In genomic region chr1:226639631-226640061, GRCh38 we compare ENCODE assay signal across 16 cellular contexts.
DNase-seq lines count a peak whose midpoint lies in the region; ATAC-seq and TF ChIP-seq lines count a peak whose summit lies in the region.
"Had no signal": no experiment of that assay in that cellular context is flagged by ENCODE, and none has a peak within 500 bp of the region (broad histone marks: within the 10 kb centered on the region; RNA-seq: fewer than 3 reads in every experiment).

No MANE protein-coding gene starts in this region.

- no peak overlapping the region for H3K4me3 Mint-ChIP-seq in CD4-positive, alpha-beta memory T cell
- no peak overlapping the region for H3K4me3 Mint-ChIP-seq in activated T-helper 17 cell treated with anti-CD3 and anti-CD28 coated beads, Interleukin-2, amount 50 U/mL, for 72 hours
- no peak overlapping the region for H3K4me3 Mint-ChIP-seq in stimulated activated effector memory CD8-positive, alpha-beta T cell treated with anti-CD3 and anti-CD28 coated beads, Interleukin-12 subunit alpha, Interleukin-12 subunit beta, amount 100 ng/mL, for 72 hours
- H3K4me3 Mint-ChIP-seq: activated CD4-positive, alpha-beta memory T cell treated with anti-CD3 and anti-CD28 coated beads for 36 hours; dendritic cell treated with granulocyte-macrophage colony-stimulating factor and Interleukin-4, amounts not matched to agents 40 ng/mL and 50 ng/mL, for 4 days; H9 had no signal

- peaks cover 26 to 81% of the 10 kb centered on the region in 2 donors for H3K36me3 Mint-ChIP-seq in CD4-positive, alpha-beta memory T cell
- H3K36me3 Mint-ChIP-seq in activated T-helper 17 cell treated with anti-CD3 and anti-CD28 coated beads, Interleukin-2, amount 50 U/mL, for 72 hours (ENCODE audit: low read depth) = peaks cover 91% of the 10 kb centered on the region
- peaks cover 81% of the 10 kb centered on the region for H3K36me3 Mint-ChIP-seq in stimulated activated effector memory CD8-positive, alpha-beta T cell treated with anti-CD3 and anti-CD28 coated beads, Interleukin-12 subunit alpha, Interleukin-12 subunit beta, amount 100 ng/mL, for 72 hours

- H3K27ac ChIP-seq in CD4-positive, alpha-beta memory T cell (ENCODE audit: low read depth, low read length) = no peak overlapping the region
- H3K27ac ChIP-seq: upper lobe of right lung had no signal

- ATAC-seq in activated T-helper 17 cell treated with anti-CD3 and anti-CD28 coated beads, Interleukin-2, amount 50 U/mL, for 72 hours (replicated peaks) = no peak
- no peak for ATAC-seq in mucosa of descending colon
- no peak for ATAC-seq in stimulated activated effector memory CD8-positive, alpha-beta T cell treated with anti-CD3 and anti-CD28 coated beads, Interleukin-12 subunit alpha, Interleukin-12 subunit beta, amount 100 ng/mL, for 72 hours
- no peak for ATAC-seq in HG02981 (IDR thresholded peaks at IDR 0.05; ENCODE audit: unreplicated experiment)
- no peak for ATAC-seq in HG03280 (IDR thresholded peaks at IDR 0.05; ENCODE audit: unreplicated experiment)
- no peak for ATAC-seq in GM21423 (IDR thresholded peaks at IDR 0.05; ENCODE audit: unreplicated experiment)
- ATAC-seq: upper lobe of right lung had no signal

- peaks cover 54% of the 10 kb centered on the region for H3K4me1 ChIP-seq in CD4-positive, alpha-beta memory T cell (ENCODE audit: insufficient read depth, low read length)
- H3K4me1 ChIP-seq in mucosa of descending colon (ENCODE audit: low read depth) = peaks cover 5% of the 10 kb centered on the region

- H3K9me3 ChIP-seq in CD4-positive, alpha-beta memory T cell (ENCODE audit: control insufficient read depth in 1 of 2, low read length in 2 of 2) = no peaks in the 10 kb centered on the region
- H3K9me3 ChIP-seq in mucosa of descending colon = no peaks in the 10 kb centered on the region
- H3K9me3 ChIP-seq: upper lobe of right lung had no signal

- DNase-seq in CD4-positive, alpha-beta memory T cell = peak in 1 of 5 donors; percentile 19
- peak in 2 of 3 donors; percentile 10 to 41 for DNase-seq in mucosa of descending colon
- DNase-seq in stimulated activated effector memory CD8-positive, alpha-beta T cell treated with anti-CD3 and anti-CD28 coated beads, Interleukin-12 subunit alpha, Interleukin-12 subunit beta, amount 100 ng/mL, for 72 hours (ENCODE audit: low spot score in 2 of 2) = no peak
- no peak for DNase-seq in NCI-H2171 treated with DMSO at 0.1 percent for 48 hours (lab: John Stamatoyannopoulos, UW)
- DNase-seq: activated CD4-positive, alpha-beta memory T cell treated with anti-CD3 and anti-CD28 coated beads for 36 hours; AML-193; foreskin fibroblast; H9; hypothalamus; NCI-H69; upper lobe of right lung had no signal

- no peak for TF ChIP-seq CTCF in mucosa of descending colon (IDR thresholded peaks at IDR 0.05)

- no peaks in the 10 kb centered on the region for H3K27me3 ChIP-seq in CD4-positive, alpha-beta memory T cell (ENCODE audit: insufficient read depth, low read length)
- H3K27me3 ChIP-seq: upper lobe of right lung had no signal

- no peaks in the 10 kb centered on the region for H3K27me3 Mint-ChIP-seq in CD4-positive, alpha-beta memory T cell
- H3K27me3 Mint-ChIP-seq in activated T-helper 17 cell treated with anti-CD3 and anti-CD28 coated beads, Interleukin-2, amount 50 U/mL, for 72 hours = no peaks in the 10 kb centered on the region
- H3K27me3 Mint-ChIP-seq: activated CD4-positive, alpha-beta memory T cell treated with anti-CD3 and anti-CD28 coated beads for 36 hours; dendritic cell treated with granulocyte-macrophage colony-stimulating factor and Interleukin-4, amounts not matched to agents 40 ng/mL and 50 ng/mL, for 4 days had no signal

- no peaks in the 10 kb centered on the region for H3K9me3 Mint-ChIP-seq in CD4-positive, alpha-beta memory T cell
- no peaks in the 10 kb centered on the region for H3K9me3 Mint-ChIP-seq in activated T-helper 17 cell treated with anti-CD3 and anti-CD28 coated beads, Interleukin-2, amount 50 U/mL, for 72 hours
- no peaks in the 10 kb centered on the region for H3K9me3 Mint-ChIP-seq in stimulated activated effector memory CD8-positive, alpha-beta T cell treated with anti-CD3 and anti-CD28 coated beads, Interleukin-12 subunit alpha, Interleukin-12 subunit beta, amount 100 ng/mL, for 72 hours
- H3K9me3 Mint-ChIP-seq: activated CD4-positive, alpha-beta memory T cell treated with anti-CD3 and anti-CD28 coated beads for 36 hours; dendritic cell treated with granulocyte-macrophage colony-stimulating factor and Interleukin-4, amounts not matched to agents 40 ng/mL and 50 ng/mL, for 4 days; H9 had no signal

- H3K4me1 Mint-ChIP-seq in CD4-positive, alpha-beta memory T cell = peaks cover 36 to 79% (median 52%) of the 10 kb centered on the region in 4 donors
- H3K4me1 Mint-ChIP-seq in activated T-helper 17 cell treated with anti-CD3 and anti-CD28 coated beads, Interleukin-2, amount 50 U/mL, for 72 hours = peaks cover 31% of the 10 kb centered on the region
- peaks cover 49% of the 10 kb centered on the region for H3K4me1 Mint-ChIP-seq in stimulated activated effector memory CD8-positive, alpha-beta T cell treated with anti-CD3 and anti-CD28 coated beads, Interleukin-12 subunit alpha, Interleukin-12 subunit beta, amount 100 ng/mL, for 72 hours

- H3K4me3 ChIP-seq in CD4-positive, alpha-beta memory T cell (ENCODE audit: low read length in 2 of 2) = no peak overlapping the region
- H3K4me3 ChIP-seq in mucosa of descending colon = no peak overlapping the region
- H3K4me3 ChIP-seq: upper lobe of right lung had no signal

- CTCF ChIA-PET in CD4-positive, alpha-beta memory T cell (lab: Charles Lee; ENCODE audit: partially characterized antibody) = interaction anchor here (0.9 to 2.6 kb wide), 2 partner anchors 14 to 181 kb away, joined by 3 to 7 read pairs; no protein-coding TSS in a partner anchor

- peaks cover 61% of the 10 kb centered on the region for H3K36me3 ChIP-seq in CD4-positive, alpha-beta memory T cell (ENCODE audit: insufficient read depth, low read length)
- H3K36me3 ChIP-seq in mucosa of descending colon (ENCODE audit: low read depth) = no peaks in the 10 kb centered on the region

- intact Hi-C loops in CD4-positive, alpha-beta memory T cell (cut with micrococcal nuclease) = no loop called here
- intact Hi-C loops in mucosa of descending colon (cut with DNase I, micrococcal nuclease) = no loop called here

- H3K27ac Mint-ChIP-seq in CD4-positive, alpha-beta memory T cell = peak overlapping the region in 5 of 7 donors; percentile 36 to 88 (median 67)
- peak overlapping the region; percentile 75 for H3K27ac Mint-ChIP-seq in activated T-helper 17 cell treated with anti-CD3 and anti-CD28 coated beads, Interleukin-2, amount 50 U/mL, for 72 hours
- H3K27ac Mint-ChIP-seq in stimulated activated effector memory CD8-positive, alpha-beta T cell treated with anti-CD3 and anti-CD28 coated beads, Interleukin-12 subunit alpha, Interleukin-12 subunit beta, amount 100 ng/mL, for 72 hours = peak overlapping the region; percentile 80

- POLR2A ChIA-PET in CD4-positive, alpha-beta memory T cell (lab: Charles Lee; ENCODE audit: partially characterized antibody) = interaction anchor here (1.0 to 2.4 kb wide), 2 partner anchors 14 to 97 kb away, joined by 3 to 16 read pairs; no protein-coding TSS in a partner anchor

Comparison
In these comparisons a context has a peak if more than half of its experiments do, and no peak if none do; other contexts are left out.
1. DNase-seq: peak in mucosa of descending colon (2 of 3); none in stimulated activated effector memory CD8-positive, alpha-beta T cell treated with anti-CD3 and anti-CD28 coated beads, Interleukin-12 subunit alpha, Interleukin-12 subunit beta, amount 100 ng/mL, for 72 hours (0 of 2) and NCI-H2171 treated with DMSO at 0.1 percent for 48 hours (single experiment).
2. Peak in every context shown above with its lines, with median percentiles within 50 percentile points of each other: H3K27ac Mint-ChIP-seq.